12 cellular contexts compared by ENCODE assay signal in genomic region chr2:188787002-188787660, GRCh38.
DNase-seq lines count a peak whose midpoint lies in the region; ATAC-seq and TF ChIP-seq lines count a peak whose summit lies in the region.
"Had no signal": no experiment of that assay in that cellular context is flagged by ENCODE, and none has a peak within 500 bp of the region (broad histone marks: within the 10 kb centered on the region; RNA-seq: fewer than 3 reads in every experiment).

No MANE protein-coding gene starts in this region.

- ATAC-seq in GM23338, result no peak
- no peak for ATAC-seq in HG02870 (IDR thresholded peaks at IDR 0.05; ENCODE audit: unreplicated experiment)

- no peaks in the 10 kb centered on the region for H3K9me3 Mint-ChIP-seq in GM23338
- H3K9me3 Mint-ChIP-seq: activated T-helper 2 cell treated with anti-CD3 and anti-CD28 coated beads, Interferon-gamma antibody, Interleukin-2, Interleukin-4, amounts not matched to agents 10 μg/mL and 5 μg/mL and 100 μg/mL, durations not matched to agents 14 hours and 24 hours and 36 hours had no signal

- H3K4me2 ChIP-seq in GM23338, result no peak overlapping the region
- H3K4me2 ChIP-seq in smooth muscle cell, result peak overlapping the region; percentile 80

- DNase-seq in GM23338 (ENCODE audit: low spot score), result no peak
- DNase-seq in brain microvascular endothelial cell, result peak; percentile 56
- DNase-seq in iris pigment epithelial cell (ENCODE audit: low read depth), result peak; percentile 93
- DNase-seq in smooth muscle cell (lab: John Stamatoyannopoulos, UW; ENCODE audit: unreplicated experiment), result no peak
- no peak for DNase-seq in NCI-H1105 treated with DMSO at 0.1 percent for 48 hours (lab: John Stamatoyannopoulos, UW)
- DNase-seq in mucosa of gallbladder (ENCODE audit: low spot score), result no peak
- no peak for DNase-seq in NCI-H748 (lab: John Stamatoyannopoulos, UW; ENCODE audit: unreplicated experiment)
- DNase-seq: stimulated activated naive CD4-positive, alpha-beta T cell; T-helper 2 cell had no signal

- H3K36me3 Mint-ChIP-seq in GM23338 (ENCODE audit: low read depth), result no peaks in the 10 kb centered on the region

- no peaks in the 10 kb centered on the region for H3K9me3 ChIP-seq in smooth muscle cell (replicated peaks; ENCODE audit: low read depth)

- no peak overlapping the region; the same call in 1 of the 2 replicates for H2AFZ ChIP-seq in GM23338
- H2AFZ ChIP-seq in smooth muscle cell (ENCODE audit: low read depth), result no peak overlapping the region

- in situ Hi-C loops in brain microvascular endothelial cell (cut with HindIII; ENCODE audit: low pct_ligation_motif_present, low sequenced_read_pairs), result no loop called here

- H3K27ac Mint-ChIP-seq in GM23338, result peak overlapping the region; percentile 65
- H3K27ac Mint-ChIP-seq: activated T-helper 2 cell treated with anti-CD3 and anti-CD28 coated beads, Interferon-gamma antibody, Interleukin-2, Interleukin-4, amounts not matched to agents 10 μg/mL and 5 μg/mL and 100 μg/mL, durations not matched to agents 14 hours and 24 hours and 36 hours; progenitor cell of endocrine pancreas had no signal

- H3K36me3 ChIP-seq in GM23338 (ENCODE audit: insufficient read depth), result no peaks in the 10 kb centered on the region
- H3K36me3 ChIP-seq in brain microvascular endothelial cell (replicated peaks), result no peaks in the 10 kb centered on the region
- no peaks in the 10 kb centered on the region for H3K36me3 ChIP-seq in smooth muscle cell (ENCODE audit: low read depth)

- H3K9me2 ChIP-seq in GM23338 (ENCODE audit: insufficient read depth), result 0 out of 2 replicates have a peak, but pooled peaks cover 5% of the 10 kb centered on the region

- 4% methylated on average over 6 of the region's 6 CpGs for WGBS in smooth muscle cell (ENCODE audit: low lambda C conversion rate)

- H3K27me3 Mint-ChIP-seq in GM23338 (ENCODE audit: insufficient read depth, low read depth, poor library complexity), result no peaks in the 10 kb centered on the region
- H3K27me3 Mint-ChIP-seq: progenitor cell of endocrine pancreas had no signal

- H3K27me3 ChIP-seq in GM23338 (ENCODE audit: insufficient read depth) (no peaks in the 10 kb centered on the region), brain microvascular endothelial cell (replicated peaks) (no peaks in the 10 kb centered on the region), smooth muscle cell (ENCODE audit: low read depth) (no peaks in the 10 kb centered on the region)

- no peak overlapping the region for H3K4me3 ChIP-seq in GM23338
- H3K4me3 ChIP-seq in brain microvascular endothelial cell (ENCODE audit: low read depth, low read length), result no peak overlapping the region
- peak overlapping the region; percentile 35 for H3K4me3 ChIP-seq in smooth muscle cell

- no peak overlapping the region for H3K4me3 Mint-ChIP-seq in GM23338

- H4K20me1 ChIP-seq in GM23338 (replicated peaks; ENCODE audit: insufficient read depth), result no peaks in the 10 kb centered on the region
- no peaks in the 10 kb centered on the region for H4K20me1 ChIP-seq in smooth muscle cell (ENCODE audit: low read depth)

- H3K79me2 ChIP-seq in GM23338 (replicated peaks; ENCODE audit: insufficient read depth) (no peaks in the 10 kb centered on the region), smooth muscle cell (ENCODE audit: low read depth) (peaks cover 30% of the 10 kb centered on the region)

- H3K27ac ChIP-seq in GM23338 (ENCODE audit: low read depth) (no peak overlapping the region), brain microvascular endothelial cell (peak overlapping the region; percentile 95), smooth muscle cell (ENCODE audit: low read depth) (peak overlapping the region; percentile 99)

- H3K4me1 ChIP-seq in GM23338 (ENCODE audit: insufficient read depth) (no peaks in the 10 kb centered on the region), smooth muscle cell (ENCODE audit: low read depth) (peaks cover 38% of the 10 kb centered on the region)

- H3F3A ChIP-seq in GM23338 (replicated peaks; ENCODE audit: low read depth) (no peaks in the 10 kb centered on the region), smooth muscle cell (ENCODE audit: low read depth) (peaks cover 44% of the 10 kb centered on the region)

- TF ChIP-seq CTCF in GM23338 (conservative IDR thresholded peaks at IDR 0.05; ENCODE audit: low read depth in 2 of 2), result no peak
- TF ChIP-seq CTCF in brain microvascular endothelial cell (IDR thresholded peaks at IDR 0.05; ENCODE audit: low read depth, low read length, missing control alignments), result no peak
- TF ChIP-seq CTCF in smooth muscle cell (IDR thresholded peaks at IDR 0.05; ENCODE audit: borderline replicate concordance, insufficient read depth, poor library complexity, severe bottlenecking), result no peak

- H3K9ac ChIP-seq in smooth muscle cell (ENCODE audit: low read depth), result peak overlapping the region; percentile 96

- no peaks in the 10 kb centered on the region; the same call in 2 of the 3 replicates for H3K4me1 Mint-ChIP-seq in GM23338

TF ChIP-seq in GM23338, 12 proteins besides CTCF, POLR2A, EP300 and RAD21 (continues in another document):
- no peak for TF ChIP-seq EZH2phosphoT487 (IDR thresholded peaks at IDR 0.05; ENCODE audit: unreplicated experiment)
- no peak for TF ChIP-seq EZH2 (IDR thresholded peaks at IDR 0.05; ENCODE audit: low read depth, unreplicated experiment)
- no peak for TF ChIP-seq ZNF114 (CRISPR knock-in tag; IDR thresholded peaks at IDR 0.05)
- TF ChIP-seq ZNF331 (CRISPR knock-in tag; IDR thresholded peaks at IDR 0.05; ENCODE audit: low read depth), result no peak
- no peak for TF ChIP-seq ZNF462 (CRISPR knock-in tag; IDR thresholded peaks at IDR 0.05)

Comparison
In these comparisons a context has a peak if more than half of its experiments do, and no peak if none do; other contexts are left out.
1. DNase-seq: peak in brain microvascular endothelial cell (single experiment) and iris pigment epithelial cell (single experiment); none in GM23338 (single experiment), smooth muscle cell (single experiment), NCI-H1105 treated with DMSO at 0.1 percent for 48 hours (single experiment), mucosa of gallbladder (single experiment) and NCI-H748 (single experiment).